Comparison of ENCODE assay signal across 1 cellular context in genomic region chr1:25858906-25859789, GRCh38.
TF ChIP-seq lines count a peak whose summit lies in the region.

TSS of gene AUNIP (minus strand) at chr1:25859457. CDS start at chr1:25859357, 100 bp downstream.

TF ChIP-seq in K562, 482 proteins besides CTCF, POLR2A, EP300 and RAD21 (continued from another document and continues in another):
- TF ChIP-seq UBTF (IDR thresholded peaks at IDR 0.05; ENCODE audit: borderline replicate concordance in 1 of 2, low read depth in 2 of 2, low read length in 2 of 2) (peak; percentile 88 to 89; a peak in 3 of 4 replicates), KLF13 (tag; IDR thresholded peaks at IDR 0.05; ENCODE audit: borderline replicate concordance, low read depth) (peak; percentile 71), CXXC5 (CRISPR knock-in tag; IDR thresholded peaks at IDR 0.05) (peak; percentile 98), NCOA1 (IDR thresholded peaks at IDR 0.05; ENCODE audit: low read depth) (peak; percentile 57; the same call in 1 of the 2 replicates), TEAD4 (IDR thresholded peaks at IDR 0.05; ENCODE audit: low read length) (peak; percentile 49; the same call in 1 of the 2 replicates), TEAD4 (CRISPR knock-in tag; IDR thresholded peaks at IDR 0.05; ENCODE audit: borderline replicate concordance) (0 out of 2 replicates have a peak, but pooled peaks have one; percentile 64), ASH1L (IDR thresholded peaks at IDR 0.05; ENCODE audit: borderline replicate concordance, low read depth, partially characterized antibody) (peak; percentile 44), ZSCAN29 (IDR thresholded peaks at IDR 0.05) (peak; percentile 91), ARHGAP35 (IDR thresholded peaks at IDR 0.05; ENCODE audit: partially characterized antibody) (peak; percentile 89), CTBP1 (IDR thresholded peaks at IDR 0.05; ENCODE audit: borderline replicate concordance) (peak; percentile 95), FOXM1 (IDR thresholded peaks at IDR 0.05; ENCODE audit: low read depth) (peak; percentile 15), FOXM1 (CRISPR knock-in tag; IDR thresholded peaks at IDR 0.05; ENCODE audit: low read depth) (peak; percentile 62; the same call in 1 of the 2 replicates), NR3C1 (CRISPR knock-in tag; IDR thresholded peaks at IDR 0.05) (0 out of 2 replicates have a peak, but pooled peaks have one; percentile 19), L3MBTL2 (IDR thresholded peaks at IDR 0.05) (peak; percentile 98), PHF20 (IDR thresholded peaks at IDR 0.05; ENCODE audit: partially characterized antibody) (peak; percentile 88), NONO (IDR thresholded peaks at IDR 0.05; ENCODE audit: low read depth in 2 of 2, low read length in 1 of 2) (peak; percentile 70 to 84; a peak in 2 of 4 replicates), SMARCA4 (IDR thresholded peaks at IDR 0.05) (peak; percentile 29), STAT6 (CRISPR knock-in tag; IDR thresholded peaks at IDR 0.05) (no peak), ZNF239 (CRISPR knock-in tag; IDR thresholded peaks at IDR 0.05) (no peak), PHF8 (IDR thresholded peaks at IDR 0.05; ENCODE audit: borderline replicate concordance, low read length) (peak; percentile 100; the same call in 1 of the 2 replicates), AFF1 (IDR thresholded peaks at IDR 0.05; ENCODE audit: low read depth in 1 of 2, partially characterized antibody in 2 of 2) (peak; percentile 63 to 79), ZNF586 (CRISPR knock-in tag; conservative IDR thresholded peaks at IDR 0.05) (no peak), E2F3 (CRISPR knock-in tag; IDR thresholded peaks at IDR 0.05) (peak; percentile 82; the same call in 1 of the 2 replicates), SNIP1 (IDR thresholded peaks at IDR 0.05; ENCODE audit: low read depth) (peak; percentile 45; the same call in 1 of the 2 replicates), ZBTB5 (IDR thresholded peaks at IDR 0.05) (peak; percentile 64), ZFP91 (CRISPR knock-in tag; IDR thresholded peaks at IDR 0.05) (peak; percentile 66; the same call in 1 of the 2 replicates), SMARCB1 (IDR thresholded peaks at IDR 0.05; ENCODE audit: insufficient read length, low read depth) (peak; percentile 47), RBM25 (IDR thresholded peaks at IDR 0.05; ENCODE audit: low read depth, low read length, severe bottlenecking) (peak; percentile 38), MXI1 (IDR thresholded peaks at IDR 0.05; ENCODE audit: low read depth, low read length) (peak; percentile 77; the same call in 1 of the 2 replicates), CEBPG (CRISPR knock-in tag; IDR thresholded peaks at IDR 0.05) (0 out of 2 replicates have a peak, but pooled peaks have one; percentile 2), CEBPG (tag; conservative IDR thresholded peaks at IDR 0.05 in 1 of 2, IDR thresholded peaks at IDR 0.05 in 1 of 2) (no peak; a peak in 1 of 4 replicates), CBX1 (IDR thresholded peaks at IDR 0.05; ENCODE audit: low read depth) (peak; percentile 91), KLF1 (tag; IDR thresholded peaks at IDR 0.05) (peak; percentile 55), PHB2 (IDR thresholded peaks at IDR 0.05; ENCODE audit: low read depth) (peak; percentile 72; the same call in 1 of the 2 replicates), TAF9B (IDR thresholded peaks at IDR 0.05; ENCODE audit: partially characterized antibody) (peak; percentile 70), ADNP (tag; IDR thresholded peaks at IDR 0.05) (no peak), POLR2B (IDR thresholded peaks at IDR 0.05; ENCODE audit: low read depth, partially characterized antibody) (peak; percentile 91), ZBTB33 (CRISPR knock-in tag; IDR thresholded peaks at IDR 0.05) (peak; percentile 30), SOX6 (IDR thresholded peaks at IDR 0.05) (peak; percentile 58), SMAD4 (CRISPR knock-in tag; conservative IDR thresholded peaks at IDR 0.05) (peak; percentile 72; the same call in 1 of the 2 replicates), FOXJ2 (tag; IDR thresholded peaks at IDR 0.05) (no peak), CSDE1 (IDR thresholded peaks at IDR 0.05) (peak; percentile 76 to 82; a peak in 3 of 4 replicates), ZBTB26 (CRISPR knock-in tag; IDR thresholded peaks at IDR 0.05) (peak; percentile 96), EGR1 (conservative IDR thresholded peaks at IDR 0.05) (peak; percentile 97), MNT (conservative IDR thresholded peaks at IDR 0.05) (peak; percentile 62 to 92), E2F6 (IDR thresholded peaks at IDR 0.05; ENCODE audit: borderline replicate concordance in 1 of 2, extremely low read depth in 1 of 2, insufficient read depth in 1 of 2, insufficient read length in 1 of 2, low read depth in 1 of 2, low read length in 1 of 2, poor library complexity in 1 of 2, severe bottlenecking in 1 of 2) (peak; percentile 76 to 96), RB1 (IDR thresholded peaks at IDR 0.05; ENCODE audit: low read depth) (peak; percentile 93)
